In genomic region chr19:18783958-18784785, GRCh38 we compare ENCODE assay signal across 22 cellular contexts. TPM values are rescaled to one million over a fixed set of nuclear protein-coding genes. Genes with fewer than 3 reads are reported as not detected.
"Had no signal": no experiment of that assay in that cellular context is flagged by ENCODE, and none has a peak within 500 bp of the region (broad histone marks: within the 10 kb centered on the region; RNA-seq: fewer than 3 reads in every experiment).

No MANE protein-coding gene starts in this region.

- H3K36me3 ChIP-seq: pancreas, right lobe of liver, suprapubic skin, transverse colon, upper lobe of right lung, uterus had no signal

- H3K27ac Mint-ChIP-seq: effector memory CD8-positive, alpha-beta T cell; immature natural killer cell; mesothelial cell of epicardium; nephron had no signal

- H3K4me1 ChIP-seq: pancreas, right lobe of liver had no signal

- DNase-seq: cortex of kidney; naive B cell; occipital lobe; stimulated activated CD4-positive, alpha-beta T cell treated with anti-CD3 and anti-CD28 coated beads, Interleukin-1b, Interleukin-23, amount 100 ng/mL, for 48 hours; stimulated activated CD4-positive, alpha-beta T cell treated with anti-CD3 and anti-CD28 coated beads, Interleukin-4, amount 100 ng/mL, for 1 hour; transverse colon had no signal

- H3K9me3 Mint-ChIP-seq: effector memory CD8-positive, alpha-beta T cell; immature natural killer cell; mesothelial cell of epicardium; stimulated activated naive CD8-positive, alpha-beta T cell treated with anti-CD3 and anti-CD28 coated beads, Interleukin-15, amount 100 ng/mL, for 72 hours had no signal

- H3K9me3 ChIP-seq: mucosa of descending colon, pancreas, right lobe of liver, suprapubic skin, transverse colon, upper lobe of right lung, uterus had no signal

- H3K4me3 Mint-ChIP-seq: mesothelial cell of epicardium; stimulated activated naive CD8-positive, alpha-beta T cell treated with anti-CD3 and anti-CD28 coated beads, Interleukin-15, amount 100 ng/mL, for 72 hours had no signal

- H3K36me3 Mint-ChIP-seq: immature natural killer cell, mesothelial cell of epicardium, naive B cell had no signal

- H3K27ac ChIP-seq: pancreas, right lobe of liver, suprapubic skin, transverse colon, upper lobe of right lung, uterus had no signal

- H3K4me3 ChIP-seq: lung, mucosa of descending colon, pancreas, right lobe of liver, suprapubic skin, transverse colon, upper lobe of right lung, uterus had no signal

RNA-seq across cellular contexts. Expression of gene COMP, which starts 6.9 kb away (rescaled TPM):
- total RNA-seq: dermis microvascular lymphatic vessel endothelial cell, frontal cortex, occipital lobe, pulmonary artery endothelial cell had no signal
- polyA plus RNA-seq: immature natural killer cell, keratinocyte had no signal
